In the genomic region with DNA sequence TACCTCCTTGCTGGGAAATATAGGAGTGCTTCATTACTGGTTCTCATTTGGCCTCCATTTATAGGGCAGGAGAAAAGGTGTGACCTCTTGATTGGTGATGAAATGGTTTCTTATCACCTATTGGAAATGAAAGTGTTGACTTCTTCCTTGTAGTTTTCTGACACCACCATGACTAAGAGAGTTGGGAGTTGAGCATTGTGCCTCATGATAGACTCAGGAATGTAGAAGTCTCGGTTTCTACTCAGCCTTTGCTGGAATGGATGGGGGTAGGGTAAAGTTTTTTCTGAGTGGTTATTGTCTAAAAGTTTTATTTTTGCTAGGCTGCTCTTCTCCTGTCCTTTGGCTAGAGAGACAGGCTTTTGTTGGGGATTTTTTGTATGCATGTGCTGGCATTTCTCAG, we compare ENCODE assay signal across 22 cellular contexts.
DNase-seq lines count a peak whose midpoint lies in the region; ATAC-seq, FAIRE-seq and TF ChIP-seq lines count a peak whose summit lies in the region.
"Had no signal": no experiment of that assay in that cellular context is flagged by ENCODE, and none has a peak within 500 bp of the region (broad histone marks: within the 10 kb centered on the region; RNA-seq: fewer than 3 reads in every experiment).

No MANE protein-coding gene starts in this region.

- TF ChIP-seq RAD21 in IMR-90 (IDR thresholded peaks at IDR 0.05; ENCODE audit: low read length): no peak
- TF ChIP-seq RAD21 in K562 (CRISPR knock-in tag; conservative IDR thresholded peaks at IDR 0.05 in 1 of 2, IDR thresholded peaks at IDR 0.05 in 1 of 2): no peak

- dilution Hi-C loops in IMR-90 (cut with HindIII; ENCODE audit: low sequenced_read_pairs, unreplicated experiment): no loop called here
- dilution Hi-C loops in keratinocyte (cut with MboI; ENCODE audit: extremely low pct_ligation_motif_present, low sequenced_read_pairs): no loop called here

- H3K18ac ChIP-seq in IMR-90 (ENCODE audit: low read depth, low read length): no peak overlapping the region

- intact Hi-C loops in IMR-90 (cut with micrococcal nuclease) (no loop called here), K562 (cut with micrococcal nuclease) (loop anchor here (10.0 kb wide), 1 partner anchor 114 kb away; the partner anchor contains the start of genes ITFG1 and PHKB)

- H3K4me3 ChIP-seq in IMR-90 (ENCODE audit: insufficient read depth, low read depth, low read length) (no peak overlapping the region), K562 (no peak overlapping the region), keratinocyte (ENCODE audit: control insufficient read depth in 2 of 3, extremely low read depth in 1 of 3, insufficient read depth in 2 of 3, low read depth in 1 of 3, low read length in 3 of 3) (no peak overlapping the region)
- H3K4me3 ChIP-seq: upper lobe of right lung had no signal

- BruUV-seq in IMR-90 (replicated peaks; lab: Mats Ljungman, UMichigan) (no TSS peak), K562 (replicated peaks; lab: Mats Ljungman, UMichigan) (no TSS peak)

- H3K23ac ChIP-seq in IMR-90 (ENCODE audit: low read depth, low read length): peak overlapping the region; percentile 39; the same call in 1 of the 2 replicates

- no peak overlapping the region for H3K4ac ChIP-seq in IMR-90 (ENCODE audit: low read depth, low read length)

- H2AK9ac ChIP-seq in IMR-90 (replicated peaks; ENCODE audit: low read depth, low read length, poor library complexity): no peak overlapping the region

- 0 out of 2 replicates have a peak overlapping the region, but pooled peaks have one; percentile 15 for H3K14ac ChIP-seq in IMR-90 (replicated peaks; ENCODE audit: low read depth, low read length)

- POLR2A ChIA-PET in IMR-90 (lab: Charles Lee; ENCODE audit: unreplicated experiment) (no interaction called here), K562 (lab: Yijun Ruan, JAX) (no interaction called here), GM10248 (lab: Yijun Ruan, JAX) (no interaction called here)

- no peak overlapping the region for H2AK5ac ChIP-seq in IMR-90 (ENCODE audit: low read depth, low read length)

- no peak overlapping the region for H4K91ac ChIP-seq in IMR-90 (ENCODE audit: insufficient read depth, low read depth, low read length)

- FAIRE-seq in K562 (lab: Jason Lieb, UNC): peak; percentile 46
- peak; percentile 49 for FAIRE-seq in keratinocyte (lab: Jason Lieb, UNC)

- ATAC-seq in IMR-90 (ENCODE audit: low read depth) (no peak), K562 (peak; percentile 80)
- ATAC-seq: activated CD4-positive, CD25-positive, alpha-beta regulatory T cell treated with anti-CD3 and anti-CD28 coated beads, Interleukin-2, amount 50 U/mL, for 24 hours; activated CD8-positive, alpha-beta memory T cell treated with anti-CD3 and anti-CD28 coated beads, Interleukin-2, amount 10 ng/mL, durations not matched to agents 7 days and 5 days; CD8-positive, alpha-beta T cell; left ventricle myocardium superior; Panc1; right cardiac atrium; SK-N-SH treated with all-trans-retinoic acid at 6 μM for 48 hours; upper lobe of right lung had no signal

- TF ChIP-seq EP300 in K562 (IDR thresholded peaks at IDR 0.05; ENCODE audit: low read length): no peak

- peaks cover 0 to 2% of the 10 kb centered on the region in 2 experiments; a peak in 2 of 4 replicates for H3K79me1 ChIP-seq in IMR-90 (ENCODE audit: low read depth in 1 of 2, low read length in 2 of 2)

- H2BK20ac ChIP-seq in IMR-90 (ENCODE audit: low read depth, low read length): no peak overlapping the region

- WGBS in IMR-90 (ENCODE audit: extremely low coverage in 2 of 2, insufficient read length in 1 of 2), 2 experiments: 100% methylated on average over 1 of the region's 1 CpG; no CpG with 5 or more reads in 1 of the 2 experiments
- 20% methylated on average over 1 of the region's 1 CpG for WGBS in K562 (ENCODE audit: insufficient coverage, low coverage, missing lambda C conversion rate)

- no peaks in the 10 kb centered on the region; the same call in 1 of the 2 replicates for H3K4me1 ChIP-seq in IMR-90 (ENCODE audit: control insufficient read depth, insufficient read depth, low read length)
- peaks cover under 1 to 9% of the 10 kb centered on the region in 2 experiments; a peak in 2 of 5 replicates for H3K4me1 ChIP-seq in K562 (replicated peaks in 1 of 2; ENCODE audit: control insufficient read depth in 2 of 2, insufficient read depth in 2 of 2, low read length in 2 of 2)
- H3K4me1 ChIP-seq in keratinocyte (ENCODE audit: control insufficient read depth, extremely low read depth, insufficient read depth, low read length): peaks cover 26% of the 10 kb centered on the region
- H3K4me1 ChIP-seq: upper lobe of right lung had no signal

- DNase-seq in EH (ENCODE audit: low read depth) (peak; percentile 37), IMR-90 (peak; percentile 4), K562 (ENCODE audit: extremely low read depth in 1 of 4, low spot score in 3 of 4) (peak; percentile 14 to 47 (median 32)), keratinocyte (ENCODE audit: low read depth, low spot score) (no peak), superior temporal gyrus (ENCODE audit: extremely low spot score) (no peak), 8988T (no peak), NCI-H2107 (lab: John Stamatoyannopoulos, UW) (no peak), GM10248 (ENCODE audit: extremely low spot score) (no peak)
- DNase-seq: activated CD8-positive, alpha-beta memory T cell treated with anti-CD3 and anti-CD28 coated beads, Interleukin-2, amount 10 ng/mL, durations not matched to agents 7 days and 5 days; activated effector memory CD4-positive, alpha-beta T cell treated with anti-CD3 and anti-CD28 coated beads, Interleukin-2, amount 50 U/mL, for 16 hours; CD8-positive, alpha-beta T cell; cortex of kidney; left ventricle myocardium superior; NCI-H1436; NCI-H82; right cardiac atrium; stimulated activated naive CD4-positive, alpha-beta T cell; T1000; upper lobe of right lung had no signal

- H2BK5ac ChIP-seq in IMR-90 (ENCODE audit: low read depth, low read length, poor library complexity, severe bottlenecking): no peak overlapping the region

- peaks cover 2% of the 10 kb centered on the region; the same call in 1 of the 2 replicates for H3K36me3 ChIP-seq in IMR-90 (ENCODE audit: control insufficient read depth, insufficient read depth, low read length)
- peaks cover 9% of the 10 kb centered on the region; the same call in 2 of the 3 replicates for H3K36me3 ChIP-seq in K562 (ENCODE audit: control insufficient read depth, insufficient read depth, low read length)
- H3K36me3 ChIP-seq in keratinocyte (ENCODE audit: control insufficient read depth in 2 of 2, extremely low read depth in 1 of 2, insufficient read depth in 2 of 2, low read length in 2 of 2): no peaks in the 10 kb centered on the region

- H4K5ac ChIP-seq in IMR-90 (ENCODE audit: low read depth, low read length): no peak overlapping the region

- no peaks in the 10 kb centered on the region for H3K27me3 ChIP-seq in IMR-90 (ENCODE audit: control insufficient read depth, insufficient read depth, low read length)
- no peaks in the 10 kb centered on the region for H3K27me3 ChIP-seq in K562 (ENCODE audit: control insufficient read depth in 2 of 2, insufficient read depth in 2 of 2, low read length in 2 of 2)
- H3K27me3 ChIP-seq in keratinocyte (ENCODE audit: control insufficient read depth, extremely low read depth, insufficient read depth, low read length): no peaks in the 10 kb centered on the region
- H3K27me3 ChIP-seq: upper lobe of right lung had no signal

- H3K79me2 ChIP-seq in K562 (ENCODE audit: control insufficient read depth, insufficient read depth, low read length) (peaks cover 11% of the 10 kb centered on the region; the same call in 2 of the 3 replicates), keratinocyte (ENCODE audit: control insufficient read depth, insufficient read depth, low read length) (no peaks in the 10 kb centered on the region)

- no peak for TF ChIP-seq POLR2A in IMR-90 (IDR thresholded peaks at IDR 0.05; ENCODE audit: low read depth, low read length)
- TF ChIP-seq POLR2A in K562 (conservative IDR thresholded peaks at IDR 0.05): no peak

- no peak overlapping the region for H3K9ac ChIP-seq in IMR-90 (ENCODE audit: low read depth, low read length)
- H3K9ac ChIP-seq in K562 (ENCODE audit: insufficient read depth in 1 of 2, low read depth in 2 of 2, low read length in 2 of 2): 0 out of 4 replicates have a peak overlapping the region, but pooled peaks of 1 of the 2 experiments have one; percentile 12
- H3K9ac ChIP-seq in keratinocyte (ENCODE audit: control insufficient read depth, extremely low read depth, insufficient read depth, low read length): no peak overlapping the region

- CTCF ChIA-PET in IMR-90 (lab: Yijun Ruan, JAX): no interaction called here
- CTCF ChIA-PET in K562 (lab: Yijun Ruan, JAX; ENCODE audit: low intra/inter-chr PET ratio): no interaction called here
- CTCF ChIA-PET in GM10248 (lab: Yijun Ruan, JAX): no interaction called here

- no peak overlapping the region for H4K8ac ChIP-seq in IMR-90 (ENCODE audit: low read depth in 2 of 2, low read length in 2 of 2)

- no peak overlapping the region for H3K56ac ChIP-seq in IMR-90 (ENCODE audit: extremely low read depth, insufficient read depth, low read length)

- H3K9me1 ChIP-seq in IMR-90 (ENCODE audit: insufficient read depth, low read length) (no peaks in the 10 kb centered on the region), K562 (ENCODE audit: control insufficient read depth, insufficient read depth, low read length) (no peaks in the 10 kb centered on the region), keratinocyte (ENCODE audit: control insufficient read depth, extremely low read depth, insufficient read depth, low read length) (no peaks in the 10 kb centered on the region)

- in situ Hi-C loops in IMR-90 (cut with MboI; ENCODE audit: low sequenced_read_pairs) (no loop called here), K562 (cut with MboI) (no loop called here)

- H3K4me2 ChIP-seq in IMR-90 (ENCODE audit: low read depth, low read length) (no peak overlapping the region), K562 (ENCODE audit: insufficient read depth, low read length) (peak overlapping the region; percentile 13; the same call in 1 of the 2 replicates), keratinocyte (ENCODE audit: control insufficient read depth, extremely low read depth, insufficient read depth, low read depth, low read length) (peak overlapping the region; percentile 27)

- TF ChIP-seq CTCF in IMR-90 (conservative IDR thresholded peaks at IDR 0.05; ENCODE audit: low read depth, low read length) (no peak), K562 (IDR thresholded peaks at IDR 0.05 in 2 of 3, conservative IDR thresholded peaks at IDR 0.05 in 1 of 3; ENCODE audit: insufficient read depth in 2 of 3, low read depth in 1 of 3, low read length in 3 of 3) (no peak), keratinocyte (optimal IDR thresholded peaks at IDR 0.05 in 1 of 3, IDR thresholded peaks at IDR 0.05 in 1 of 3, conservative IDR thresholded peaks at IDR 0.05 in 1 of 3; ENCODE audit: extremely low read depth in 1 of 3, insufficient read depth in 2 of 3, low read length in 3 of 3) (no peak), GM10248 (IDR thresholded peaks at IDR 0.05; ENCODE audit: control extremely low read depth, extremely low read depth, low read depth, missing control alignments) (no peak)

- H2AFZ ChIP-seq in IMR-90 (replicated peaks; ENCODE audit: low read length, poor library complexity) (no peak overlapping the region), K562 (ENCODE audit: low read depth, low read length) (0 out of 2 replicates have a peak overlapping the region, but pooled peaks have one; percentile 17), keratinocyte (ENCODE audit: control insufficient read depth, low read length) (no peak overlapping the region)

- H2BK15ac ChIP-seq in IMR-90 (ENCODE audit: low read depth, low read length): no peak overlapping the region

- H4K20me1 ChIP-seq in IMR-90 (ENCODE audit: insufficient read depth, low read length): no peaks in the 10 kb centered on the region
- no peaks in the 10 kb centered on the region for H4K20me1 ChIP-seq in K562 (replicated peaks; ENCODE audit: control insufficient read depth, insufficient read depth, low read length)
- H4K20me1 ChIP-seq in keratinocyte (ENCODE audit: control insufficient read depth, extremely low read depth, insufficient read depth, low read length): no peaks in the 10 kb centered on the region

- no peak overlapping the region for H2BK120ac ChIP-seq in IMR-90 (ENCODE audit: low read depth, low read length)

- no peak overlapping the region for H3K27ac ChIP-seq in IMR-90 (ENCODE audit: insufficient read depth, low read length)
- peak overlapping the region; percentile 53; the same call in 2 of the 3 replicates for H3K27ac ChIP-seq in K562 (ENCODE audit: extremely low read depth, low read depth, low read length)
- peak overlapping the region; percentile 54 for H3K27ac ChIP-seq in keratinocyte (ENCODE audit: control insufficient read depth, insufficient read depth, low read length)
- H3K27ac ChIP-seq: upper lobe of right lung had no signal

- H3K9me3 ChIP-seq in IMR-90 (ENCODE audit: control insufficient read depth, insufficient read depth, low read length) (no peaks in the 10 kb centered on the region), K562 (replicated peaks; ENCODE audit: control insufficient read depth, insufficient read depth, low read depth, low read length) (no peaks in the 10 kb centered on the region), keratinocyte (ENCODE audit: control insufficient read depth, low read depth, low read length) (no peaks in the 10 kb centered on the region)
- H3K9me3 ChIP-seq: upper lobe of right lung had no signal

Comparison
In these comparisons a context has a peak if more than half of its experiments do, and no peak if none do; other contexts are left out.
1. DNase-seq: peak in EH (single experiment), IMR-90 (single experiment) and K562 (4 of 4); none in keratinocyte (single experiment), superior temporal gyrus (single experiment), 8988T (single experiment), NCI-H2107 (single experiment) and GM10248 (single experiment).